ENCODE assay signal across 1 cellular context in the genomic region with DNA sequence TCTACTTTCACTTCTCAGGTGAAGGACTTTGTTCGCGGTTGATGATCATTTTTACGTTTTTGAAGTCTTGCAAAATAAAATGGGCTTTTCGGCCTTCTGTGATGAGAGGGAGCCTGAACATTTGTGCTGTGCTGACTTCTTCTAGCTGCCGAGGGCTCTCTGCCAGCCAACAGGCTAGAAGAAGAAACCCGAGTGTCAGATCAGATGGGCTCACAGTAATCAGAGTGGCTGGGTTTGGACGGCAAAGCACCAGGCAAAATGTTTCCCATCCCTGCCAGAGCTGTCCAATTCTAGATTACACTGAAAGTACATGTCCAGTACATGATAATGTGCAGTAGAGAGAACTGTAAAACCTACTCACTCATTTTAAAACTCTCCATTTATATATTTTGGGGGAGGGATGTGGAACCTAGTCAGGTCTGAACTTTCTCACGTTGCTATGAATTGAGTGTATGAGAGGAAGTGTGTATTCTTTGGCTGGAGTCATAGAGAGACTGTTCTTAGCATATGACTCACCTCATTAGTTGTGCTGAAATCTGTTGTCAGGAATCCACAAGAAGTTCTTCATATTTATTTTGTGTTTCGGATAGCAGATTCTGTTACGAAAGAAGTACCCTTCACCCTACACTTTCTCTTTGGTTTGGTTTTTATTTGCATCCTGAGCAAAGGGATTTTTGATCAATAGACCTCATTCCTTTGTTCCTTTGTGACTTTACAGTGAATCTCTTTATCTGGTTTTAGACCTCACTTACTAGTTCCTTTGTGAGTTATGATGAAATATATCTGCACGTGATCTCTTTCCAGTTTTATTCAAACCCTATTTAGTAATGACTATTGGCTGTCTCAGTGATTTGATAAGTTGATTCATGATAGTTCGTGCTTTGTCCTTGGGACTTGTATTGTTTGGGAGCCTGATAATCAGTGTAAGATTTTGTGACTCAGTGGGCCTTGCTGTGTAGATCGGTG.
TF ChIP-seq lines count a peak whose summit lies in the region.

No MANE protein-coding gene starts in this region.

TF ChIP-seq in GM12878, 131 proteins besides CTCF, POLR2A, EP300 and RAD21 (continued from another document and continues in another):
- TF ChIP-seq IRF3 (IDR thresholded peaks at IDR 0.05), result no peak
- TF ChIP-seq POU2F2 (IDR thresholded peaks at IDR 0.05; ENCODE audit: borderline replicate concordance, low read depth, low read length), result peak; percentile 42; the same call in 2 of the 3 replicates
- no peak for TF ChIP-seq IRF5 (IDR thresholded peaks at IDR 0.05; ENCODE audit: borderline replicate concordance)
- TF ChIP-seq STAT3 (IDR thresholded peaks at IDR 0.05; ENCODE audit: low read depth, low read length), result no peak
- no peak for TF ChIP-seq KAT2A (conservative IDR thresholded peaks at IDR 0.05; ENCODE audit: control insufficient read depth, low read depth, low read length)
- peak; percentile 90 for TF ChIP-seq SKIL (IDR thresholded peaks at IDR 0.05; ENCODE audit: low read depth, poor library complexity, severe bottlenecking)
- TF ChIP-seq SMAD5 (IDR thresholded peaks at IDR 0.05; ENCODE audit: low read depth), result no peak
- peak; percentile 62; the same call in 1 of the 2 replicates for TF ChIP-seq CBFB (IDR thresholded peaks at IDR 0.05; ENCODE audit: low read depth)
- peak; percentile 93 for TF ChIP-seq MEF2A (IDR thresholded peaks at IDR 0.05; ENCODE audit: insufficient read depth, low read depth, low read length)
- peak; percentile 78; the same call in 1 of the 2 replicates for TF ChIP-seq ZNF217 (IDR thresholded peaks at IDR 0.05)
- TF ChIP-seq ZSCAN29 (IDR thresholded peaks at IDR 0.05), result no peak
- no peak for TF ChIP-seq ASH2L (IDR thresholded peaks at IDR 0.05; ENCODE audit: borderline replicate concordance, low read depth)
- no peak for TF ChIP-seq ZNF384 (IDR thresholded peaks at IDR 0.05; ENCODE audit: borderline replicate concordance, low read depth, low read length)
- TF ChIP-seq, protein P1, sequence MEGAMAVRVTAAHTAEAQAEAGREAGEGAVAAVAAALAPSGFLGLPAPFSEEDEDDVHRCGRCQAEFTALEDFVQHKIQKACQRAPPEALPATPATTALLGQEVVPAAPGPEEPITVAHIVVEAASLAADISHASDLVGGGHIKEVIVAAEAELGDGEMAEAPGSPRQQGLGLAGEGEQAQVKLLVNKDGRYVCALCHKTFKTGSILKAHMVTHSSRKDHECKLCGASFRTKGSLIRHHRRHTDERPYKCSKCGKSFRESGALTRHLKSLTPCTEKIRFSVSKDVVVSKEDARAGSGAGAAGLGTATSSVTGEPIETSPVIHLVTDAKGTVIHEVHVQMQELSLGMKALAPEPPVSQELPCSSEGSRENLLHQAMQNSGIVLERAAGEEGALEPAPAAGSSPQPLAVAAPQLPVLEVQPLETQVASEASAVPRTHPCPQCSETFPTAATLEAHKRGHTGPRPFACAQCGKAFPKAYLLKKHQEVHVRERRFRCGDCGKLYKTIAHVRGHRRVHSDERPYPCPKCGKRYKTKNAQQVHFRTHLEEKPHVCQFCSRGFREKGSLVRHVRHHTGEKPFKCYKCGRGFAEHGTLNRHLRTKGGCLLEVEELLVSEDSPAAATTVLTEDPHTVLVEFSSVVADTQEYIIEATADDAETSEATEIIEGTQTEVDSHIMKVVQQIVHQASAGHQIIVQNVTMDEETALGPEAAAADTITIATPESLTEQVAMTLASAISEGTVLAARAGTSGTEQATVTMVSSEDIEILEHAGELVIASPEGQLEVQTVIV (IDR thresholded peaks at IDR 0.05; ENCODE audit: borderline replicate concordance, partially characterized antibody), result no peak
- peak; percentile 75 for TF ChIP-seq RUNX3 (IDR thresholded peaks at IDR 0.05; ENCODE audit: low read length)
- TF ChIP-seq, protein P2, sequence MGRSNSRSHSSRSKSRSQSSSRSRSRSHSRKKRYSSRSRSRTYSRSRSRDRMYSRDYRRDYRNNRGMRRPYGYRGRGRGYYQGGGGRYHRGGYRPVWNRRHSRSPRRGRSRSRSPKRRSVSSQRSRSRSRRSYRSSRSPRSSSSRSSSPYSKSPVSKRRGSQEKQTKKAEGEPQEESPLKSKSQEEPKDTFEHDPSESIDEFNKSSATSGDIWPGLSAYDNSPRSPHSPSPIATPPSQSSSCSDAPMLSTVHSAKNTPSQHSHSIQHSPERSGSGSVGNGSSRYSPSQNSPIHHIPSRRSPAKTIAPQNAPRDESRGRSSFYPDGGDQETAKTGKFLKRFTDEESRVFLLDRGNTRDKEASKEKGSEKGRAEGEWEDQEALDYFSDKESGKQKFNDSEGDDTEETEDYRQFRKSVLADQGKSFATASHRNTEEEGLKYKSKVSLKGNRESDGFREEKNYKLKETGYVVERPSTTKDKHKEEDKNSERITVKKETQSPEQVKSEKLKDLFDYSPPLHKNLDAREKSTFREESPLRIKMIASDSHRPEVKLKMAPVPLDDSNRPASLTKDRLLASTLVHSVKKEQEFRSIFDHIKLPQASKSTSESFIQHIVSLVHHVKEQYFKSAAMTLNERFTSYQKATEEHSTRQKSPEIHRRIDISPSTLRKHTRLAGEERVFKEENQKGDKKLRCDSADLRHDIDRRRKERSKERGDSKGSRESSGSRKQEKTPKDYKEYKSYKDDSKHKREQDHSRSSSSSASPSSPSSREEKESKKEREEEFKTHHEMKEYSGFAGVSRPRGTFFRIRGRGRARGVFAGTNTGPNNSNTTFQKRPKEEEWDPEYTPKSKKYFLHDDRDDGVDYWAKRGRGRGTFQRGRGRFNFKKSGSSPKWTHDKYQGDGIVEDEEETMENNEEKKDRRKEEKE (IDR thresholded peaks at IDR 0.05), result no peak
- no peak for TF ChIP-seq MYC (IDR thresholded peaks at IDR 0.05; ENCODE audit: insufficient read depth, insufficient read length, insufficient replicate concordance, low read length, severe bottlenecking)
- TF ChIP-seq EZH2 (IDR thresholded peaks at IDR 0.05; ENCODE audit: borderline replicate concordance, control insufficient read depth, low read depth, low read length), result no peak
- peak in 1 of 2 experiments; percentile 77; a peak in 1 of 4 replicates for TF ChIP-seq ETV6 (conservative IDR thresholded peaks at IDR 0.05 in 1 of 2, IDR thresholded peaks at IDR 0.05 in 1 of 2; ENCODE audit: borderline replicate concordance in 1 of 2, low read depth in 1 of 2)
- no peak for TF ChIP-seq RBBP5 (conservative IDR thresholded peaks at IDR 0.05)
- peak; percentile 88 for TF ChIP-seq RAD51 (IDR thresholded peaks at IDR 0.05)
- TF ChIP-seq CREB1 (IDR thresholded peaks at IDR 0.05; ENCODE audit: low read depth), result peak; percentile 73
- no peak for TF ChIP-seq EGR1 (IDR thresholded peaks at IDR 0.05; ENCODE audit: borderline replicate concordance in 1 of 2, low read depth in 2 of 2, low read length in 2 of 2)
- no peak for TF ChIP-seq BRCA1 (IDR thresholded peaks at IDR 0.05; ENCODE audit: low read depth, low read length)
- TF ChIP-seq, protein P3, sequence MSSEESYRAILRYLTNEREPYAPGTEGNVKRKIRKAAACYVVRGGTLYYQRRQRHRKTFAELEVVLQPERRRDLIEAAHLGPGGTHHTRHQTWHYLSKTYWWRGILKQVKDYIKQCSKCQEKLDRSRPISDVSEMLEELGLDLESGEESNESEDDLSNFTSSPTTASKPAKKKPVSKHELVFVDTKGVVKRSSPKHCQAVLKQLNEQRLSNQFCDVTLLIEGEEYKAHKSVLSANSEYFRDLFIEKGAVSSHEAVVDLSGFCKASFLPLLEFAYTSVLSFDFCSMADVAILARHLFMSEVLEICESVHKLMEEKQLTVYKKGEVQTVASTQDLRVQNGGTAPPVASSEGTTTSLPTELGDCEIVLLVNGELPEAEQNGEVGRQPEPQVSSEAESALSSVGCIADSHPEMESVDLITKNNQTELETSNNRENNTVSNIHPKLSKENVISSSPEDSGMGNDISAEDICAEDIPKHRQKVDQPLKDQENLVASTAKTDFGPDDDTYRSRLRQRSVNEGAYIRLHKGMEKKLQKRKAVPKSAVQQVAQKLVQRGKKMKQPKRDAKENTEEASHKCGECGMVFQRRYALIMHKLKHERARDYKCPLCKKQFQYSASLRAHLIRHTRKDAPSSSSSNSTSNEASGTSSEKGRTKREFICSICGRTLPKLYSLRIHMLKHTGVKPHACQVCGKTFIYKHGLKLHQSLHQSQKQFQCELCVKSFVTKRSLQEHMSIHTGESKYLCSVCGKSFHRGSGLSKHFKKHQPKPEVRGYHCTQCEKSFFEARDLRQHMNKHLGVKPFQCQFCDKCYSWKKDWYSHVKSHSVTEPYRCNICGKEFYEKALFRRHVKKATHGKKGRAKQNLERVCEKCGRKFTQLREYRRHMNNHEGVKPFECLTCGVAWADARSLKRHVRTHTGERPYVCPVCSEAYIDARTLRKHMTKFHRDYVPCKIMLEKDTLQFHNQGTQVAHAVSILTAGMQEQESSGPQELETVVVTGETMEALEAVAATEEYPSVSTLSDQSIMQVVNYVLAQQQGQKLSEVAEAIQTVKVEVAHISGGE (CRISPR knock-in tag; IDR thresholded peaks at IDR 0.05), result no peak
- TF ChIP-seq HDAC6 (IDR thresholded peaks at IDR 0.05; ENCODE audit: unreplicated experiment), result no peak
- peak; percentile 80 for TF ChIP-seq ZNF24 (IDR thresholded peaks at IDR 0.05)
- TF ChIP-seq RELA (IDR thresholded peaks at IDR 0.05; ENCODE audit: borderline replicate concordance, partially characterized antibody), result peak; percentile 15
- TF ChIP-seq YBX1 (IDR thresholded peaks at IDR 0.05), result no peak
- no peak for TF ChIP-seq SIN3A (IDR thresholded peaks at IDR 0.05; ENCODE audit: low read depth, low read length)
- TF ChIP-seq BCL11A (IDR thresholded peaks at IDR 0.05; ENCODE audit: low read depth, low read length), result peak; percentile 88
- TF ChIP-seq ZNF622 (IDR thresholded peaks at IDR 0.05), result no peak
- no peak for TF ChIP-seq NR2C2 (IDR thresholded peaks at IDR 0.05; ENCODE audit: borderline replicate concordance, control insufficient read depth, insufficient read length, low read depth)
- TF ChIP-seq POLR2AphosphoS5 (IDR thresholded peaks at IDR 0.05; ENCODE audit: low read length), result peak; percentile 91
- TF ChIP-seq CEBPB (IDR thresholded peaks at IDR 0.05; ENCODE audit: borderline replicate concordance in 1 of 2, low read depth in 2 of 2, low read length in 2 of 2), result no peak
- TF ChIP-seq, protein P4, sequence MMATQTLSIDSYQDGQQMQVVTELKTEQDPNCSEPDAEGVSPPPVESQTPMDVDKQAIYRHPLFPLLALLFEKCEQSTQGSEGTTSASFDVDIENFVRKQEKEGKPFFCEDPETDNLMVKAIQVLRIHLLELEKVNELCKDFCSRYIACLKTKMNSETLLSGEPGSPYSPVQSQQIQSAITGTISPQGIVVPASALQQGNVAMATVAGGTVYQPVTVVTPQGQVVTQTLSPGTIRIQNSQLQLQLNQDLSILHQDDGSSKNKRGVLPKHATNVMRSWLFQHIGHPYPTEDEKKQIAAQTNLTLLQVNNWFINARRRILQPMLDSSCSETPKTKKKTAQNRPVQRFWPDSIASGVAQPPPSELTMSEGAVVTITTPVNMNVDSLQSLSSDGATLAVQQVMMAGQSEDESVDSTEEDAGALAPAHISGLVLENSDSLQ (IDR thresholded peaks at IDR 0.05), result peak; percentile 23; the same call in 1 of the 2 replicates
- TF ChIP-seq BCL3 (IDR thresholded peaks at IDR 0.05; ENCODE audit: borderline replicate concordance, insufficient read depth, low read depth, low read length, poor library complexity, severe bottlenecking), result peak; percentile 91
- TF ChIP-seq NR2C1 (IDR thresholded peaks at IDR 0.05), result no peak
- peak; percentile 84 for TF ChIP-seq ZBED1 (IDR thresholded peaks at IDR 0.05; ENCODE audit: borderline replicate concordance)
- peak; percentile 74 for TF ChIP-seq SMAD1 (IDR thresholded peaks at IDR 0.05; ENCODE audit: low read depth, partially characterized antibody)
- peak; percentile 88 to 89 for TF ChIP-seq IKZF2 (IDR thresholded peaks at IDR 0.05)
